18 cellular contexts compared by ENCODE assay signal in the genomic region with DNA sequence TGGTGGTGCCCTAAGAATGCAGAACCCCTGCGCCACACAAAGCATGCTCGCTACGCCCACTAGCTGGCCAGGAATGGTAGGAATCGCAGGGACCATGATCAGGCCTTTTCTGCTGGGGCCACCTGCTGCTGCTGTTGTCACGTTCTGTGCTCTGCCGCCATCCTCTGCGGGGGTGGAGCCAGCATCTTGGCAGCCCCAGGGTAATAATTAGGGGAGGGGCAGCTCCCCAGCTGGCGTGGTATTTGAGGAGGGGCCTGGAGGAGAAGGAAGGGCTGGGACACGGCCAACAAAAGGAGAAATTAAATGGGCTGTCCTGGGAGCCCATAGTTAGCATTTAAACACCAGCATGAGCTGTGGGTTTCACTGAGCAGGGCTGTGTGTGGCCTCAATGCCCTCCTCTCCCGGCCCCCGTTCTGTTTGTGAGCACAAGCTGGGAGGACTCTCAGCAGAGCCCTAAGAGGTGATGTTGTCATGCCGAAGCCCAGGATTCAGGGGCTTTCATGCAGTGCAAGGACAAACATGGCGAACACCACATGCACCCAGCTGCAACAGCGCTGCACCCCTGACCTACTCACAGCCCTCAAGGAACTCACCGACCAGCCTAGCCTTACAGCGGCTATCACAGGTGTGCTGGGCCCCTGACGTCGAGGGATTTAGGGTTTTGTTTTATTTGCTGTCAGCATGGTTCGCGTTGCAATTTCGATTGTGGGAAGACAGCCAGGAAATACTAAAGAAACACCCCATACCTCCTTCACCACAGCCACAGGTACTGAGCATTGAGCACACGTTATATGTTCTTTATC.
DNase-seq lines count a peak whose midpoint lies in the region; ATAC-seq and TF ChIP-seq lines count a peak whose summit lies in the region.
"Had no signal": no experiment of that assay in that cellular context is flagged by ENCODE, and none has a peak within 500 bp of the region (broad histone marks: within the 10 kb centered on the region; RNA-seq: fewer than 3 reads in every experiment).

No MANE protein-coding gene starts in this region.

- H3K36me3 ChIP-seq in KMS-11 (ENCODE audit: insufficient read depth) (no peaks in the 10 kb centered on the region), esophagus muscularis mucosa (no peaks in the 10 kb centered on the region)

- H3K4me3 Mint-ChIP-seq in brain = no peak overlapping the region
- H3K4me3 Mint-ChIP-seq: activated CD4-positive, alpha-beta T cell treated with anti-CD3 and anti-CD28 coated beads, Interleukin-2, amount 10 ng/mL, durations not matched to agents 24 days and 14 days; activated T-cell treated with anti-CD3 and anti-CD28 coated beads, Interleukin-2, amount 50 U/mL, for 4 hours had no signal

- H3K27me3 ChIP-seq in KMS-11 (ENCODE audit: insufficient read depth, low read depth) (no peaks in the 10 kb centered on the region), esophagus muscularis mucosa (no peaks in the 10 kb centered on the region)
- H3K27me3 ChIP-seq: testis had no signal

- peak overlapping the region; percentile 69 for H2AFZ ChIP-seq in KMS-11 (ENCODE audit: low read depth)

- no peaks in the 10 kb centered on the region for H3K9me3 Mint-ChIP-seq in brain
- H3K9me3 Mint-ChIP-seq: activated CD4-positive, alpha-beta T cell treated with anti-CD3 and anti-CD28 coated beads, Interleukin-2, amount 10 ng/mL, durations not matched to agents 24 days and 14 days; activated T-cell treated with anti-CD3 and anti-CD28 coated beads, Interleukin-2, amount 50 U/mL, for 4 hours had no signal

- H3K27ac ChIP-seq in KMS-11 = peak overlapping the region; percentile 79
- no peak overlapping the region for H3K27ac ChIP-seq in esophagus muscularis mucosa (replicated peaks in 1 of 4)
- H3K27ac ChIP-seq: C4-2B, epithelial cell of prostate, psoas muscle, testis had no signal

- ATAC-seq in sciatic nerve = no peak
- ATAC-seq: activated T-cell treated with anti-CD3 and anti-CD28 coated beads, Interleukin-2, amount 50 U/mL, for 4 hours; psoas muscle had no signal

- H3K4me3 ChIP-seq in KMS-11 (IDR thresholded peaks at IDR 0.05; ENCODE audit: insufficient read depth, low read depth, low read length) (no peak overlapping the region), esophagus muscularis mucosa (no peak overlapping the region)
- H3K4me3 ChIP-seq: psoas muscle, testis had no signal

- H3K9me3 ChIP-seq in esophagus muscularis mucosa = no peaks in the 10 kb centered on the region
- H3K9me3 ChIP-seq: psoas muscle, testis had no signal

- no peaks in the 10 kb centered on the region for H3K27me3 Mint-ChIP-seq in brain

- WGBS in esophagus muscularis mucosa = 68% methylated on average over 20 of the region's 22 CpGs

- no peak for TF ChIP-seq CTCF in KMS-11 (conservative IDR thresholded peaks at IDR 0.05; ENCODE audit: low read depth, low read length)
- no peak for TF ChIP-seq CTCF in brain (conservative IDR thresholded peaks at IDR 0.05)
- no peak for TF ChIP-seq CTCF in esophagus muscularis mucosa (IDR thresholded peaks at IDR 0.05)

- no peak for TF ChIP-seq EP300 in esophagus muscularis mucosa (IDR thresholded peaks at IDR 0.05)

- peak overlapping the region in 3 of 5 experiments; percentile 34 to 76 (median 67) for H3K27ac Mint-ChIP-seq in brain
- H3K27ac Mint-ChIP-seq: activated CD4-positive, alpha-beta T cell treated with anti-CD3 and anti-CD28 coated beads, Interleukin-2, amount 10 ng/mL, durations not matched to agents 24 days and 14 days had no signal

- DNase-seq in NCI-H2171 (lab: John Stamatoyannopoulos, UW) (peak; percentile 49), sciatic nerve (ENCODE audit: low spot score) (peak; percentile 41), T-helper 9 cell (no peak), esophagus muscularis mucosa (ENCODE audit: extremely low spot score) (no peak), OCI-M2 (lab: John Stamatoyannopoulos, UW; ENCODE audit: unreplicated experiment) (no peak)
- DNase-seq: activated CD4-positive, alpha-beta T cell treated with anti-CD3 and anti-CD28 coated beads, Interleukin-2, amount 10 ng/mL, durations not matched to agents 24 days and 14 days; activated T-cell treated with anti-CD3 and anti-CD28 coated beads, Interleukin-2, amount 50 U/mL, for 4 hours; caudate nucleus; EL; kidney glomerular epithelial cell; NK-92 treated with Interleukin-12 subunit alpha and Interleukin-12 subunit beta, amount 100 ng/mL, for 24 hours; psoas muscle; stimulated activated CD4-positive, alpha-beta T cell treated with anti-CD3 and anti-CD28 coated beads, Interleukin-1b, Interleukin-23, amount 100 ng/mL, for 48 hours; testis had no signal

- intact Hi-C loops in sciatic nerve (cut with DNase I) (no loop called here), esophagus muscularis mucosa (cut with DNase I) (no loop called here)

- no peaks in the 10 kb centered on the region for H3K36me3 Mint-ChIP-seq in brain

- peak overlapping the region; percentile 60; the same call in 1 of the 2 replicates for H3K4me2 ChIP-seq in KMS-11

- H3K9ac ChIP-seq in KMS-11 = peak overlapping the region; percentile 36; the same call in 1 of the 2 replicates

- no peak for TF ChIP-seq POLR2A in esophagus muscularis mucosa (IDR thresholded peaks at IDR 0.05; ENCODE audit: low read depth)

- no peaks in the 10 kb centered on the region for H4K20me1 ChIP-seq in KMS-11 (ENCODE audit: insufficient read depth)

- H3K4me1 Mint-ChIP-seq in brain = peaks cover 85% of the 10 kb centered on the region

- H3K4me1 ChIP-seq in KMS-11 (ENCODE audit: low read depth, poor library complexity, severe bottlenecking) (peaks cover 46% of the 10 kb centered on the region), esophagus muscularis mucosa (peaks cover 77 to 84% (median 79%) of the 10 kb centered on the region in 4 donors)
- H3K4me1 ChIP-seq: psoas muscle, testis had no signal

- no peaks in the 10 kb centered on the region for H3K79me2 ChIP-seq in KMS-11 (ENCODE audit: insufficient read depth, low read depth)

Comparison
In these comparisons a context has a peak if more than half of its experiments do, and no peak if none do; other contexts are left out.
1. DNase-seq: peak in NCI-H2171 (single experiment) and sciatic nerve (single experiment); none in T-helper 9 cell (single experiment), esophagus muscularis mucosa (single experiment) and OCI-M2 (single experiment).